9 cellular contexts compared by ENCODE assay signal in genomic region chr1:209659909-209660308, GRCh38. TPM values are rescaled to one million over a fixed set of nuclear protein-coding genes. Genes with fewer than 3 reads are reported as not detected.
DNase-seq lines count a peak whose midpoint lies in the region; ATAC-seq and TF ChIP-seq lines count a peak whose summit lies in the region.
"Had no signal": no experiment of that assay in that cellular context is flagged by ENCODE, and none has a peak within 500 bp of the region (broad histone marks: within the 10 kb centered on the region; RNA-seq: fewer than 3 reads in every experiment).

No MANE protein-coding gene starts in this region.

- H3K27ac Mint-ChIP-seq in IgD-negative memory B cell = peak overlapping the region in 2 of 3 donors; percentile 11 to 36

- H3K4me3 ChIP-seq in fibroblast of villous mesenchyme (ENCODE audit: low read depth, low read length) = no peak overlapping the region
- H3K4me3 ChIP-seq: testis had no signal

- H3K27me3 Mint-ChIP-seq in IgD-negative memory B cell = peaks cover 7% of the 10 kb centered on the region

- H3K4me1 Mint-ChIP-seq in IgD-negative memory B cell = peaks cover 4 to 8% (median 6%) of the 10 kb centered on the region in 3 donors

- H3K36me3 Mint-ChIP-seq in IgD-negative memory B cell = peaks cover 1% of the 10 kb centered on the region

- peak overlapping the region in 1 of 4 donors; percentile 14 for H3K4me3 Mint-ChIP-seq in IgD-negative memory B cell

- no peak for TF ChIP-seq CTCF in fibroblast of villous mesenchyme (IDR thresholded peaks at IDR 0.05; ENCODE audit: insufficient read depth, low read depth, low read length)

- peaks cover 0 to 3% (median 0%) of the 10 kb centered on the region in 3 donors for H3K9me3 Mint-ChIP-seq in IgD-negative memory B cell

- DNase-seq in fibroblast of villous mesenchyme (ENCODE audit: low read depth) (peak; percentile 70), NCI-H2171 (lab: John Stamatoyannopoulos, UW) (no peak), NCI-H1930 (lab: John Stamatoyannopoulos, UW) (no peak), anterior cingulate cortex (lab: John Stamatoyannopoulos, UW) (no peak), superior temporal gyrus (ENCODE audit: extremely low spot score) (no peak)
- DNase-seq: testis had no signal

- ATAC-seq in GM18498 (IDR thresholded peaks at IDR 0.05; ENCODE audit: unreplicated experiment) (peak; percentile 78), GM21423 (IDR thresholded peaks at IDR 0.05; ENCODE audit: unreplicated experiment) (peak; percentile 85)

RNA-seq across cellular contexts. Expression of gene LAMB3, which starts 7.7 kb away (rescaled TPM):
- not detected for polyA plus RNA-seq in IgD-negative memory B cell
- total RNA-seq in fibroblast of villous mesenchyme = 3.9 and 14.2 TPM in 2 replicates

RNA-seq across cellular contexts. Expression of gene G0S2, which starts 15.3 kb away (rescaled TPM):
- polyA plus RNA-seq in IgD-negative memory B cell = 0.38 TPM
- 4.8 and 52.2 TPM in 2 replicates for total RNA-seq in fibroblast of villous mesenchyme

RNA-seq across cellular contexts. Expression of gene HSD11B1, which starts 44.7 kb away (rescaled TPM):
- not detected for polyA plus RNA-seq in IgD-negative memory B cell
- 1.9 and 21.6 TPM in 2 replicates for total RNA-seq in fibroblast of villous mesenchyme
